In the genomic region with DNA sequence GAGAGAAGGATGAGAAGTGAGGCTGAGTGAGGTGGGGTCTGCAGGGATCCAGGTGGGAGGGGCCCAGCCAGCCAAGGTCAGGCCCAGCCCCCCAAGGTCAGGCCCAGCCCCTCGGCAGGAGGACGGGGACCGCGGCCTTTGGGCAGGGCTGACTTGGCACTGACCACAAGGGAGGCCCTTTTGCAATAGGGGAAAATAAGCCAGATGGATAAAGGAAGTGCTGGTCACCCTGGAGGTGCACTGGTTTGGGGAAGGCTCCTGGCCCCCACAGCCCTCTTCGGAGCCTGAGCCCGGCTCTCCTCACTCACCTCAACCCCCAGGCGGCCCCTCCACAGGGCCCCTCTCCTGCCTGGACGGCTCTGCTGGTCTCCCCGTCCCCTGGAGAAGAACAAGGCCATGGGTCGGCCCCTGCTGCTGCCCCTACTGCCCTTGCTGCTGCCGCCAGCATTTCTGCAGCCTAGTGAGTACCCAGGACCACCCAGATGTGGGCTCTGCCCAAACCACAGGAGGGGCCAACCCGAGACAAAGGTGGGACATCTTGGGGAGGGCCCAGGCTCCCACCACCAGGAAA, we compare ENCODE assay signal across 9 cellular contexts. TPM values are rescaled to one million over a fixed set of nuclear protein-coding genes. Genes with fewer than 3 reads are reported as not detected.
DNase-seq lines count a peak whose midpoint lies in the region; ATAC-seq, FAIRE-seq and TF ChIP-seq lines count a peak whose summit lies in the region.
"Had no signal": no experiment of that assay in that cellular context is flagged by ENCODE, and none has a peak within 500 bp of the region (broad histone marks: within the 10 kb centered on the region; RNA-seq: fewer than 3 reads in every experiment).

Gene PILRA (plus strand): TSS at position 227 of the 571 bp plus-strand sequence. CDS start 170 bp downstream, at position 397.

- no peak for ATAC-seq in effector memory CD8-positive, alpha-beta T cell (replicated peaks)
- peak; percentile 45 for ATAC-seq in naive thymus-derived CD4-positive, alpha-beta T cell
- ATAC-seq in HG02884 (IDR thresholded peaks at IDR 0.05; ENCODE audit: unreplicated experiment) = no peak

- no peak for TF ChIP-seq CTCF in AG10803 (conservative IDR thresholded peaks at IDR 0.05; ENCODE audit: low read length)
- TF ChIP-seq CTCF in Loucy (conservative IDR thresholded peaks at IDR 0.05; ENCODE audit: low read length) = no peak

- no peaks in the 10 kb centered on the region for H3K27me3 ChIP-seq in Loucy (ENCODE audit: insufficient read depth, low read length, poor library complexity, severe bottlenecking)
- H3K27me3 ChIP-seq in naive thymus-derived CD4-positive, alpha-beta T cell (ENCODE audit: control insufficient read depth in 2 of 2, insufficient read depth in 2 of 2, low read length in 2 of 2) = no peaks in the 10 kb centered on the region

- H3K9ac ChIP-seq in Loucy (ENCODE audit: low read depth, low read length, poor library complexity, severe bottlenecking) = peak within 1 kb of the TSS; percentile 61

- H3K27me3 Mint-ChIP-seq in effector memory CD8-positive, alpha-beta T cell = no peaks in the 10 kb centered on the region
- no peaks in the 10 kb centered on the region for H3K27me3 Mint-ChIP-seq in naive thymus-derived CD4-positive, alpha-beta T cell

- H3K4me1 ChIP-seq in Loucy (ENCODE audit: insufficient read depth, low read length, poor library complexity, severe bottlenecking) = peaks cover 17% of the 10 kb centered on the region
- H3K4me1 ChIP-seq in naive thymus-derived CD4-positive, alpha-beta T cell (ENCODE audit: control insufficient read depth in 2 of 2, insufficient read depth in 2 of 2, low read length in 2 of 2) = no peaks in the 10 kb centered on the region

- H2AFZ ChIP-seq in Loucy (ENCODE audit: low read length) = no peak within 1 kb of the TSS

- peak within 1 kb of the TSS; percentile 45 to 49 for H3K4me3 Mint-ChIP-seq in effector memory CD8-positive, alpha-beta T cell
- peak within 1 kb of the TSS in 1 of 10 donors; percentile 31 for H3K4me3 Mint-ChIP-seq in naive thymus-derived CD4-positive, alpha-beta T cell

- POLR2A ChIA-PET in naive thymus-derived CD4-positive, alpha-beta T cell (lab: Charles Lee) = no interaction called here

- peak within 1 kb of the TSS; percentile 40 for H3K4me2 ChIP-seq in Loucy (ENCODE audit: low read depth, low read length, poor library complexity, severe bottlenecking)

- no peaks in the 10 kb centered on the region for H3K9me3 ChIP-seq in Loucy (ENCODE audit: insufficient read depth, low read depth, low read length)
- no peaks in the 10 kb centered on the region for H3K9me3 ChIP-seq in naive thymus-derived CD4-positive, alpha-beta T cell (ENCODE audit: control insufficient read depth in 2 of 3, low read length in 3 of 3)

- DNase-seq in AG10803 (ENCODE audit: low read depth) = peak; percentile 24
- no peak for DNase-seq in effector memory CD8-positive, alpha-beta T cell
- DNase-seq in naive thymus-derived CD4-positive, alpha-beta T cell = no peak
- DNase-seq in GDM1 (lab: John Stamatoyannopoulos, UW) = no peak
- no peak for DNase-seq in urothelium cell line (ENCODE audit: low spot score)
- DNase-seq in activated T-cell treated with anti-CD3 and anti-CD28 coated beads, Interleukin-2, amount 50 U/mL, for 48 hours = no peak
- DNase-seq: effector memory CD4-positive, alpha-beta T cell had no signal

- H3F3A ChIP-seq in Loucy (ENCODE audit: low read depth) = no peaks in the 10 kb centered on the region

- no peaks in the 10 kb centered on the region for H3K79me2 ChIP-seq in Loucy (ENCODE audit: insufficient read depth, low read length)

- peak within 1 kb of the TSS; percentile 80 to 87 for H3K27ac Mint-ChIP-seq in effector memory CD8-positive, alpha-beta T cell
- peak within 1 kb of the TSS in 4 of 9 donors; percentile 19 to 81 (median 58) for H3K27ac Mint-ChIP-seq in naive thymus-derived CD4-positive, alpha-beta T cell

- CTCF ChIA-PET in naive thymus-derived CD4-positive, alpha-beta T cell (lab: Charles Lee) = no interaction called here

- H3K36me3 Mint-ChIP-seq in effector memory CD8-positive, alpha-beta T cell (ENCODE audit: insufficient read depth) = peaks cover 16% of the 10 kb centered on the region
- peaks cover 0 to 2% (median 0%) of the 10 kb centered on the region in 5 donors for H3K36me3 Mint-ChIP-seq in naive thymus-derived CD4-positive, alpha-beta T cell

- no peaks in the 10 kb centered on the region for H3K9me3 Mint-ChIP-seq in effector memory CD8-positive, alpha-beta T cell
- no peaks in the 10 kb centered on the region for H3K9me3 Mint-ChIP-seq in naive thymus-derived CD4-positive, alpha-beta T cell

- H3K27ac ChIP-seq in naive thymus-derived CD4-positive, alpha-beta T cell (ENCODE audit: low read depth, low read length) = no peak within 1 kb of the TSS

- H4K20me1 ChIP-seq in Loucy (ENCODE audit: insufficient read depth, low read length, poor library complexity, severe bottlenecking) = no peaks in the 10 kb centered on the region

- H3K4me3 ChIP-seq in AG10803 (ENCODE audit: low read length) = no peak within 1 kb of the TSS
- H3K4me3 ChIP-seq in Loucy (ENCODE audit: low read length, poor library complexity, severe bottlenecking) = peak within 1 kb of the TSS; percentile 23
- no peak within 1 kb of the TSS for H3K4me3 ChIP-seq in naive thymus-derived CD4-positive, alpha-beta T cell (ENCODE audit: low read length)

- peaks cover 22 to 28% of the 10 kb centered on the region in 2 donors for H3K4me1 Mint-ChIP-seq in effector memory CD8-positive, alpha-beta T cell (ENCODE audit: low read depth in 2 of 2)
- H3K4me1 Mint-ChIP-seq in naive thymus-derived CD4-positive, alpha-beta T cell = peaks cover 3 to 35% (median 19%) of the 10 kb centered on the region in 7 donors

- intact Hi-C loops in naive thymus-derived CD4-positive, alpha-beta T cell (cut with micrococcal nuclease) = no loop called here

- H3K9me2 ChIP-seq in Loucy (replicated peaks; ENCODE audit: low read depth, low read length) = no peaks in the 10 kb centered on the region

- no peaks in the 10 kb centered on the region for H3K36me3 ChIP-seq in Loucy (ENCODE audit: insufficient read depth, low read length)
- peaks cover 0 to 9% (median 0%) of the 10 kb centered on the region in 3 experiments for H3K36me3 ChIP-seq in naive thymus-derived CD4-positive, alpha-beta T cell (ENCODE audit: control insufficient read depth in 2 of 3, insufficient read depth in 3 of 3, low read length in 3 of 3)

- FAIRE-seq in urothelium cell line (lab: Jason Lieb, UNC) = no peak

RNA-seq across cellular contexts. Expression of gene PILRA, which starts in this region (rescaled TPM):
- 100 to 1,000 TPM in 1 of 5 experiments, 10 to 100 TPM in 4; 13.0 to 118 (median 14.3) TPM for total RNA-seq in naive thymus-derived CD4-positive, alpha-beta T cell
- polyA plus RNA-seq in naive thymus-derived CD4-positive, alpha-beta T cell = 1 to 10 TPM in 1 of 2 donors, under 1 TPM in 1; 0.40 to 1.1 TPM
